18 cellular contexts compared by ENCODE assay signal in the genomic region with DNA sequence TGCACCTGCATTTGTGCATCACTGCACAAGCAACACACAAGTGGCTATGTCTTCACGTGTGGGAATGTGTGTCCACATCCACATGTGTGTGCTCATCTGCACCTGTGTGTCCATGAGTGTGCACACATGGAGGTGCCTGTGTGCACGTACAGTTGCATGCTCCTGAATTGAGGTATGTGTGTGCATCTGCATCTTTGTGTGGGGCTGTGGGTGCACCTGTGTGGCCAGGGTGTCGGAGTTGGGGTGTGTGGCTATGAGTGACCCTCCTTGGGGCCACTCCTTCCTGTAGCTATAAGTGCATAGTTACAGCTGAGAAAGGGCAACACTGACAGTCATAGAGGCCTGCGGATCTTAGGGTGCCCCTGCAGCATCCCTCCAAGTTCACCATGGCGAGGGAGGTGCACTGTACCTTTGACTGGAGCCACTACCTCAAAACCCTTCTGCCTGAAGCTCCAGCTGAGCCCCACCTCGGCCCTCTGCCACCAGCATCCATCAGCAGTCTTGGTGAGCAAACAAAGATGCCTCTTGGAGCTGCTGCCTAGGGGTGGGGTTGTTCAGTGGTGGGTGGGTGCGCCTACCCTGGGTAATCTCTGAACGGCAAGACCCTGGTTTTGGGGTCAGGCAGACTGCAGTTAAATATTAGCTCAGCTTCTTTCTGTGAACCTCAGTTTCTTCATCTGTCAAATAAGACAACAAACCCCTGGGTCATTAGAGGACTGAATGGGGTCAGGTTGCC. TPM values are rescaled to one million over a fixed set of nuclear protein-coding genes. Genes with fewer than 3 reads are reported as not detected.
DNase-seq lines count a peak whose midpoint lies in the region; ATAC-seq lines count a peak whose summit lies in the region.
"Had no signal": no experiment of that assay in that cellular context is flagged by ENCODE, and none has a peak within 500 bp of the region (broad histone marks: within the 10 kb centered on the region; RNA-seq: fewer than 3 reads in every experiment).

No MANE protein-coding gene starts in this region.

- peak overlapping the region; percentile 4 for H3K27ac ChIP-seq in substantia nigra (ENCODE audit: low read depth, low read length, poor library complexity, severe bottlenecking)
- H3K27ac ChIP-seq in CD4-positive, alpha-beta memory T cell (ENCODE audit: low read depth, low read length) = no peak overlapping the region
- H3K27ac ChIP-seq: 22Rv1 had no signal

- no peaks in the 10 kb centered on the region for H3K36me3 ChIP-seq in CD4-positive, alpha-beta memory T cell (ENCODE audit: insufficient read depth, low read length)

- CTCF ChIA-PET in CD4-positive, alpha-beta memory T cell (lab: Charles Lee; ENCODE audit: partially characterized antibody) = no interaction called here

- intact Hi-C loops in CD4-positive, alpha-beta memory T cell (cut with micrococcal nuclease) = no loop called here

- H3K9me3 Mint-ChIP-seq in activated naive CD8-positive, alpha-beta T cell treated with anti-CD3 and anti-CD28 coated beads, Interleukin-2, amount 50 U/mL, for 24 hours = no peaks in the 10 kb centered on the region
- no peaks in the 10 kb centered on the region for H3K9me3 Mint-ChIP-seq in activated T-cell treated with anti-CD3 and anti-CD28 coated beads, Interleukin-2, amount 50 U/mL, for 72 hours
- no peaks in the 10 kb centered on the region for H3K9me3 Mint-ChIP-seq in CD4-positive, alpha-beta memory T cell
- H3K9me3 Mint-ChIP-seq: CD8-positive, alpha-beta memory T cell had no signal

- ATAC-seq in activated CD4-positive, CD25-positive, alpha-beta regulatory T cell treated with anti-CD3 and anti-CD28 coated beads, Interleukin-2, amount 50 U/mL, for 24 hours = no peak
- peak; percentile 8 for ATAC-seq in activated naive CD8-positive, alpha-beta T cell treated with anti-CD3 and anti-CD28 coated beads, Interleukin-2, amount 50 U/mL, for 24 hours
- ATAC-seq in activated T-cell treated with anti-CD3 and anti-CD28 coated beads, Interleukin-2, amount 50 U/mL, for 72 hours (replicated peaks in 1 of 2) = no peak

- H3K4me3 Mint-ChIP-seq in activated naive CD8-positive, alpha-beta T cell treated with anti-CD3 and anti-CD28 coated beads, Interleukin-2, amount 50 U/mL, for 24 hours = no peak overlapping the region
- no peak overlapping the region for H3K4me3 Mint-ChIP-seq in activated T-cell treated with anti-CD3 and anti-CD28 coated beads, Interleukin-2, amount 50 U/mL, for 72 hours
- H3K4me3 Mint-ChIP-seq in CD4-positive, alpha-beta memory T cell = no peak overlapping the region
- H3K4me3 Mint-ChIP-seq: CD8-positive, alpha-beta memory T cell had no signal

- POLR2A ChIA-PET in CD4-positive, alpha-beta memory T cell (lab: Charles Lee; ENCODE audit: partially characterized antibody) = no interaction called here

- H3K27me3 Mint-ChIP-seq in activated naive CD8-positive, alpha-beta T cell treated with anti-CD3 and anti-CD28 coated beads, Interleukin-2, amount 50 U/mL, for 24 hours = peaks cover 5% of the 10 kb centered on the region
- H3K27me3 Mint-ChIP-seq in activated T-cell treated with anti-CD3 and anti-CD28 coated beads, Interleukin-2, amount 50 U/mL, for 72 hours (ENCODE audit: low read depth) = no peaks in the 10 kb centered on the region
- H3K27me3 Mint-ChIP-seq in CD4-positive, alpha-beta memory T cell = peaks cover 3 to 5% of the 10 kb centered on the region in 2 donors

- no peaks in the 10 kb centered on the region for H3K4me1 ChIP-seq in CD4-positive, alpha-beta memory T cell (ENCODE audit: insufficient read depth, low read length)

- H3K4me3 ChIP-seq in CD4-positive, alpha-beta memory T cell (ENCODE audit: low read length in 2 of 2) = no peak overlapping the region

- no peaks in the 10 kb centered on the region for H3K4me1 Mint-ChIP-seq in activated naive CD8-positive, alpha-beta T cell treated with anti-CD3 and anti-CD28 coated beads, Interleukin-2, amount 50 U/mL, for 24 hours
- H3K4me1 Mint-ChIP-seq in activated T-cell treated with anti-CD3 and anti-CD28 coated beads, Interleukin-2, amount 50 U/mL, for 72 hours (ENCODE audit: low read depth) = no peaks in the 10 kb centered on the region
- H3K4me1 Mint-ChIP-seq in CD4-positive, alpha-beta memory T cell = no peaks in the 10 kb centered on the region
- H3K4me1 Mint-ChIP-seq: CD8-positive, alpha-beta memory T cell had no signal

- no peaks in the 10 kb centered on the region for H3K27me3 ChIP-seq in CD4-positive, alpha-beta memory T cell (ENCODE audit: insufficient read depth, low read length)

- H3K36me3 Mint-ChIP-seq in activated naive CD8-positive, alpha-beta T cell treated with anti-CD3 and anti-CD28 coated beads, Interleukin-2, amount 50 U/mL, for 24 hours (ENCODE audit: low read depth) = no peaks in the 10 kb centered on the region
- no peaks in the 10 kb centered on the region for H3K36me3 Mint-ChIP-seq in activated T-cell treated with anti-CD3 and anti-CD28 coated beads, Interleukin-2, amount 50 U/mL, for 72 hours (ENCODE audit: insufficient read depth in 2 of 2)
- H3K36me3 Mint-ChIP-seq in CD4-positive, alpha-beta memory T cell = no peaks in the 10 kb centered on the region
- H3K36me3 Mint-ChIP-seq: CD8-positive, alpha-beta memory T cell had no signal

- no peak overlapping the region for H3K27ac Mint-ChIP-seq in activated naive CD8-positive, alpha-beta T cell treated with anti-CD3 and anti-CD28 coated beads, Interleukin-2, amount 50 U/mL, for 24 hours
- H3K27ac Mint-ChIP-seq in activated T-cell treated with anti-CD3 and anti-CD28 coated beads, Interleukin-2, amount 50 U/mL, for 72 hours = no peak overlapping the region
- no peak overlapping the region for H3K27ac Mint-ChIP-seq in CD4-positive, alpha-beta memory T cell

- peak; percentile 19 for DNase-seq in activated CD4-positive, CD25-positive, alpha-beta regulatory T cell treated with anti-CD3 and anti-CD28 coated beads, Interleukin-2, amount 50 U/mL, for 72 hours
- no peak for DNase-seq in activated naive CD8-positive, alpha-beta T cell treated with anti-CD3 and anti-CD28 coated beads, Interleukin-2, amount 50 U/mL, for 24 hours
- peak; percentile 74 for DNase-seq in mesenteric fat pad (ENCODE audit: low spot score)
- DNase-seq in substantia nigra (lab: John Stamatoyannopoulos, UW) = no peak
- no peak for DNase-seq in activated T-cell treated with anti-CD3 and anti-CD28 coated beads, Interleukin-2, amount 50 U/mL, for 72 hours
- DNase-seq in NCI-H2107 treated with DMSO at 0.1 percent for 48 hours (lab: John Stamatoyannopoulos, UW; ENCODE audit: unreplicated experiment) = no peak
- no peak for DNase-seq in CD4-positive, alpha-beta memory T cell
- DNase-seq: CD8-positive, alpha-beta memory T cell; Karpas-422; NCI-H1105 treated with DMSO at 0.1 percent for 48 hours; NCI-H187; NCI-H774; SHP77 had no signal

- H3K9me3 ChIP-seq in CD4-positive, alpha-beta memory T cell (ENCODE audit: control insufficient read depth in 1 of 2, low read length in 2 of 2) = no peaks in the 10 kb centered on the region

RNA-seq across cellular contexts. Expression of gene HHATL, which starts 5.2 kb away (rescaled TPM):
- 0.48 TPM for total RNA-seq in mesenteric fat pad
- not detected for total RNA-seq in activated T-cell treated with anti-CD3 and anti-CD28 coated beads, Interleukin-2, amount 50 U/mL, for 72 hours
- not detected for total RNA-seq in CD4-positive, alpha-beta memory T cell
- polyA plus RNA-seq in CD4-positive, alpha-beta memory T cell = not detected
- total RNA-seq: CD8-positive, alpha-beta memory T cell; Daoy; NCI-H460 had no signal
- polyA plus RNA-seq: BJ; CD8-positive, alpha-beta memory T cell had no signal

RNA-seq across cellular contexts. Expression of gene KLHL40, which starts 22.5 kb away (rescaled TPM):
- not detected for total RNA-seq in mesenteric fat pad
- total RNA-seq in activated T-cell treated with anti-CD3 and anti-CD28 coated beads, Interleukin-2, amount 50 U/mL, for 72 hours = not detected
- not detected for total RNA-seq in CD4-positive, alpha-beta memory T cell
- not detected for polyA plus RNA-seq in CD4-positive, alpha-beta memory T cell
- total RNA-seq: CD8-positive, alpha-beta memory T cell; Daoy; NCI-H460 had no signal
- polyA plus RNA-seq: BJ; CD8-positive, alpha-beta memory T cell had no signal

RNA-seq across cellular contexts. Expression of gene ZBTB47, which starts 54.3 kb away (rescaled TPM):
- total RNA-seq in mesenteric fat pad = 58.2 TPM
- under 1 TPM; 0.55 to 0.69 TPM for total RNA-seq in activated T-cell treated with anti-CD3 and anti-CD28 coated beads, Interleukin-2, amount 50 U/mL, for 72 hours
- 1 to 10 TPM; 1.4 to 1.8 TPM for total RNA-seq in CD4-positive, alpha-beta memory T cell
- not detected for polyA plus RNA-seq in CD4-positive, alpha-beta memory T cell
- polyA plus RNA-seq: CD8-positive, alpha-beta memory T cell had no signal

Comparison
In these comparisons a context has a peak if more than half of its experiments do, and no peak if none do; other contexts are left out.
1. DNase-seq: peak in activated CD4-positive, CD25-positive, alpha-beta regulatory T cell treated with anti-CD3 and anti-CD28 coated beads, Interleukin-2, amount 50 U/mL, for 72 hours (single experiment) and mesenteric fat pad (single experiment); none in activated naive CD8-positive, alpha-beta T cell treated with anti-CD3 and anti-CD28 coated beads, Interleukin-2, amount 50 U/mL, for 24 hours (single experiment), substantia nigra (0 of 49), activated T-cell treated with anti-CD3 and anti-CD28 coated beads, Interleukin-2, amount 50 U/mL, for 72 hours (0 of 2), NCI-H2107 treated with DMSO at 0.1 percent for 48 hours (single experiment) and CD4-positive, alpha-beta memory T cell (0 of 5).
2. RNA of gene ZBTB47, which starts 54.3 kb away (total RNA-seq): 58.2 TPM in mesenteric fat pad (single experiment); 1.4 to 1.8 TPM in CD4-positive, alpha-beta memory T cell and 0.55 to 0.69 TPM in activated T-cell treated with anti-CD3 and anti-CD28 coated beads, Interleukin-2, amount 50 U/mL, for 72 hours; every median in the first group is over 10 times any median in the second.